Comparison of ENCODE assay signal across 8 cellular contexts in genomic region chr2:65128297-65129190, GRCh38. TPM values are rescaled to one million over a fixed set of nuclear protein-coding genes. Genes with fewer than 3 reads are reported as not detected.
DNase-seq lines count a peak whose midpoint lies in the region; ATAC-seq and TF ChIP-seq lines count a peak whose summit lies in the region.

No MANE protein-coding gene starts in this region.

- no peak overlapping the region for H3K23ac ChIP-seq in neuronal stem cell (ENCODE audit: low read depth, low read length, poor library complexity)

- no peak overlapping the region for H2BK15ac ChIP-seq in neuronal stem cell (ENCODE audit: low read length)

- no peak overlapping the region for H3K4ac ChIP-seq in neuronal stem cell (ENCODE audit: low read length)

- peak overlapping the region; percentile 38 for H3K4me2 ChIP-seq in neuronal stem cell (ENCODE audit: insufficient read depth, low read length, poor library complexity, severe bottlenecking)

- no peak overlapping the region for H2AFZ ChIP-seq in neuronal stem cell (ENCODE audit: low read length)

- H2BK5ac ChIP-seq in neuronal stem cell (ENCODE audit: low read length): no peak overlapping the region

- H3K9me3 Mint-ChIP-seq in activated CD8-positive, alpha-beta memory T cell treated with anti-CD3 and anti-CD28 coated beads, Interleukin-2, amount 10 ng/mL, durations not matched to agents 7 days and 5 days (ENCODE audit: low read depth): no peaks in the 10 kb centered on the region

- H3K18ac ChIP-seq in neuronal stem cell (ENCODE audit: low read length): no peak overlapping the region

- DNase-seq in activated CD8-positive, alpha-beta memory T cell treated with anti-CD3 and anti-CD28 coated beads, Interleukin-2, amount 10 ng/mL, durations not matched to agents 7 days and 5 days: no peak
- no peak for DNase-seq in activated CD8-positive, alpha-beta memory T cell treated with anti-CD3 and anti-CD28 coated beads, Interleukin-2, amount 50 U/mL, for 4 hours
- peak in 1 of 2 experiments; percentile 8 for DNase-seq in SJCRH30
- peak; percentile 49 to 76 for DNase-seq in erythroblast (lab: John Stamatoyannopoulos, UW)
- DNase-seq in neuronal stem cell (ENCODE audit: low spot score): no peak
- no peak for DNase-seq in NCI-H345 treated with DMSO at 0.1 percent for 48 hours (lab: John Stamatoyannopoulos, UW; ENCODE audit: unreplicated experiment)

- peak overlapping the region; percentile 99 for H3K27ac Mint-ChIP-seq in activated CD8-positive, alpha-beta memory T cell treated with anti-CD3 and anti-CD28 coated beads, Interleukin-2, amount 10 ng/mL, durations not matched to agents 7 days and 5 days

- no peaks in the 10 kb centered on the region for H3K27me3 Mint-ChIP-seq in activated CD8-positive, alpha-beta memory T cell treated with anti-CD3 and anti-CD28 coated beads, Interleukin-2, amount 10 ng/mL, durations not matched to agents 7 days and 5 days

- WGBS in neuronal stem cell (ENCODE audit: extremely low coverage in 2 of 2, insufficient read length in 2 of 2, insufficient replicate concordance in 1 of 2), 2 donors: no CpG with 5 or more reads among the region's 8 CpGs

- ATAC-seq in activated CD8-positive, alpha-beta memory T cell treated with anti-CD3 and anti-CD28 coated beads, Interleukin-2, amount 10 ng/mL, durations not matched to agents 7 days and 5 days: no peak
- no peak for ATAC-seq in HG03469 (IDR thresholded peaks at IDR 0.05; ENCODE audit: unreplicated experiment)
- ATAC-seq in HG03095 (IDR thresholded peaks at IDR 0.05; ENCODE audit: unreplicated experiment): no peak

- no peaks in the 10 kb centered on the region for H3K27me3 ChIP-seq in SJCRH30
- H3K27me3 ChIP-seq in neuronal stem cell (ENCODE audit: control insufficient read depth in 3 of 3, insufficient read depth in 3 of 3, low read depth in 1 of 3, low read length in 3 of 3): no peaks in the 10 kb centered on the region

- CTCF ChIA-PET in activated CD8-positive, alpha-beta memory T cell treated with anti-CD3 and anti-CD28 coated beads, Interleukin-2, amount 10 ng/mL, durations not matched to agents 7 days and 5 days (lab: Charles Lee): interaction anchor here (1.2 to 3.9 kb wide), 6 partner anchors 11 to 210 kb away, joined by 3 to 22 read pairs (median 6); partner anchors contain the start of gene CEP68

- H3K79me1 ChIP-seq in neuronal stem cell (ENCODE audit: low read depth, low read length): peaks cover 3% of the 10 kb centered on the region

- no peak overlapping the region for H3K9ac ChIP-seq in neuronal stem cell (ENCODE audit: low read depth, low read length, poor library complexity)

- no peak overlapping the region for H3K27ac ChIP-seq in SJCRH30
- H3K27ac ChIP-seq in neuronal stem cell (replicated peaks; ENCODE audit: low read length): no peak overlapping the region

- H3K4me3 Mint-ChIP-seq in activated CD8-positive, alpha-beta memory T cell treated with anti-CD3 and anti-CD28 coated beads, Interleukin-2, amount 10 ng/mL, durations not matched to agents 7 days and 5 days: peak overlapping the region; percentile 95

- H4K8ac ChIP-seq in neuronal stem cell (ENCODE audit: low read depth, low read length): no peak overlapping the region

- H3K36me3 ChIP-seq in SJCRH30: no peaks in the 10 kb centered on the region; the same call in 1 of the 2 replicates
- peaks cover 0 to under 1% of the 10 kb centered on the region in 2 donors for H3K36me3 ChIP-seq in neuronal stem cell (replicated peaks in 1 of 2; ENCODE audit: control insufficient read depth in 2 of 2, insufficient read depth in 2 of 2, low read length in 2 of 2)

- H3K4me1 ChIP-seq in SJCRH30 (peaks cover 3% of the 10 kb centered on the region; the same call in 1 of the 2 replicates), neuronal stem cell (ENCODE audit: control insufficient read depth in 2 of 2, insufficient read depth in 1 of 2, low read depth in 1 of 2, low read length in 2 of 2) (peaks cover 4 to 6% of the 10 kb centered on the region in 2 donors)

- no peak overlapping the region for H3K14ac ChIP-seq in neuronal stem cell (ENCODE audit: low read length)

- peaks cover 3% of the 10 kb centered on the region for H3K36me3 Mint-ChIP-seq in activated CD8-positive, alpha-beta memory T cell treated with anti-CD3 and anti-CD28 coated beads, Interleukin-2, amount 10 ng/mL, durations not matched to agents 7 days and 5 days

- no peak overlapping the region for H2BK12ac ChIP-seq in neuronal stem cell (ENCODE audit: low read length)

- H2BK120ac ChIP-seq in neuronal stem cell (ENCODE audit: low read depth, low read length): no peak overlapping the region

- no peak overlapping the region for H4K91ac ChIP-seq in neuronal stem cell (ENCODE audit: low read depth, low read length, poor library complexity)

- H2AK5ac ChIP-seq in neuronal stem cell (ENCODE audit: low read depth, low read length): no peak overlapping the region

- peaks cover 46% of the 10 kb centered on the region for H3K4me1 Mint-ChIP-seq in activated CD8-positive, alpha-beta memory T cell treated with anti-CD3 and anti-CD28 coated beads, Interleukin-2, amount 10 ng/mL, durations not matched to agents 7 days and 5 days

- H3K9me3 ChIP-seq in SJCRH30 (replicated peaks) (no peaks in the 10 kb centered on the region), neuronal stem cell (replicated peaks in 1 of 2; ENCODE audit: control insufficient read depth in 2 of 2, insufficient read depth in 1 of 2, low read depth in 1 of 2, low read length in 2 of 2) (peaks cover 0 to 3% of the 10 kb centered on the region in 2 donors)

- no peak for TF ChIP-seq POLR2A in erythroblast (IDR thresholded peaks at IDR 0.05; ENCODE audit: low read length)

- peak overlapping the region; percentile 93 for H3K4me3 ChIP-seq in SJCRH30
- peak overlapping the region; percentile 57 to 62 for H3K4me3 ChIP-seq in neuronal stem cell (ENCODE audit: low read length in 2 of 2)

RNA-seq across cellular contexts. Expression of gene RAB1A, which starts 1.4 kb away (rescaled TPM):
- 10 to 100 TPM; 58.4 to 78.3 TPM for total RNA-seq in activated CD8-positive, alpha-beta memory T cell treated with anti-CD3 and anti-CD28 coated beads, Interleukin-2, amount 10 ng/mL, durations not matched to agents 7 days and 5 days
- 118 and 127 TPM in 2 replicates for total RNA-seq in SJCRH30 (2014; rRNA removed; shearing (Covaris generic))
- polyA plus RNA-seq in neuronal stem cell (2013, experiment 1 of 2): 146 TPM
- polyA plus RNA-seq in neuronal stem cell (2013, experiment 2 of 2): 149 TPM

Comparison
In these comparisons a context has a peak if more than half of its experiments do, and no peak if none do; other contexts are left out.
1. DNase-seq: peak in erythroblast (2 of 2); none in activated CD8-positive, alpha-beta memory T cell treated with anti-CD3 and anti-CD28 coated beads, Interleukin-2, amount 10 ng/mL, durations not matched to agents 7 days and 5 days (single experiment), activated CD8-positive, alpha-beta memory T cell treated with anti-CD3 and anti-CD28 coated beads, Interleukin-2, amount 50 U/mL, for 4 hours (single experiment), neuronal stem cell (single experiment) and NCI-H345 treated with DMSO at 0.1 percent for 48 hours (single experiment).